Comparison of ENCODE assay signal across 22 cellular contexts in genomic region chr5:64952961-64953360, GRCh38.
"Had no signal": no experiment of that assay in that cellular context is flagged by ENCODE, and none has a peak within 500 bp of the region (broad histone marks: within the 10 kb centered on the region; RNA-seq: fewer than 3 reads in every experiment).

No MANE protein-coding gene starts in this region.

- H2AFZ ChIP-seq: parathyroid adenoma had no signal

- H3K79me2 ChIP-seq: parathyroid adenoma had no signal

- H3K9ac ChIP-seq: parathyroid adenoma had no signal

- H3K27ac ChIP-seq: colonic mucosa, foreskin keratinocyte, parathyroid adenoma, prostate gland, right lobe of liver, spleen, tibial artery, upper lobe of right lung, vagina had no signal

- H3K9me3 Mint-ChIP-seq: naive thymus-derived CD4-positive, alpha-beta T cell; stimulated activated memory B cell treated with anti-CD40 and anti-IgM and Interleukin-4, amounts not matched to agents 10 μg/mL and 1 μg/mL and 100 μg/mL, for 72 hours; stimulated activated naive CD8-positive, alpha-beta T cell treated with anti-CD3 and anti-CD28 coated beads, Interleukin-15, Interleukin-2, amounts not matched to agents 100 ng/mL and 50 ng/mL, for 24 hours had no signal

- DNase-seq: colonic mucosa; dermis blood vessel endothelial cell; endodermal cell; erythroblast; foreskin keratinocyte; head of caudate nucleus; hippocampal formation; left colon; naive thymus-derived CD4-positive, alpha-beta T cell; nephron progenitor cell; right lobe of liver; spleen; stimulated activated CD4-positive, alpha-beta T cell treated with anti-CD3 and anti-CD28 coated beads, Interleukin-15, amount 100 ng/mL, for 24 hours; stimulated activated CD4-positive, alpha-beta T cell treated with anti-CD3 and anti-CD28 coated beads, Interleukin-1b, Interleukin-23, amount 100 ng/mL, for 48 hours; stimulated activated CD4-positive, alpha-beta T cell treated with anti-CD3 and anti-CD28 coated beads, Interleukin-4, amount 100 ng/mL, for 24 hours; tibial artery; upper lobe of right lung had no signal

- H3K36me3 ChIP-seq: colonic mucosa, prostate gland, right lobe of liver, spleen, tibial artery, upper lobe of right lung, vagina had no signal

- ATAC-seq: foreskin keratinocyte; left colon; naive thymus-derived CD4-positive, alpha-beta T cell; right lobe of liver; stimulated activated memory B cell treated with anti-CD40 and anti-IgM and Interleukin-4, amounts not matched to agents 10 μg/mL and 1 μg/mL and 100 μg/mL, for 72 hours; upper lobe of right lung had no signal

- H3K27me3 ChIP-seq: colonic mucosa, foreskin keratinocyte, right lobe of liver, spleen, tibial artery, upper lobe of right lung, vagina had no signal

- H3K27me3 Mint-ChIP-seq: stimulated activated memory B cell treated with anti-CD40 and anti-IgM and Interleukin-4, amounts not matched to agents 10 μg/mL and 1 μg/mL and 100 μg/mL, for 72 hours; stimulated activated naive CD8-positive, alpha-beta T cell treated with anti-CD3 and anti-CD28 coated beads, Interleukin-15, Interleukin-2, amounts not matched to agents 100 ng/mL and 50 ng/mL, for 24 hours had no signal

- H3K27ac Mint-ChIP-seq: endodermal cell; naive thymus-derived CD4-positive, alpha-beta T cell; nephron progenitor cell; stimulated activated memory B cell treated with anti-CD40 and anti-IgM and Interleukin-4, amounts not matched to agents 10 μg/mL and 1 μg/mL and 100 μg/mL, for 72 hours; stimulated activated naive CD8-positive, alpha-beta T cell treated with anti-CD3 and anti-CD28 coated beads, Interleukin-15, Interleukin-2, amounts not matched to agents 100 ng/mL and 50 ng/mL, for 24 hours had no signal

- H3K4me3 Mint-ChIP-seq: endodermal cell; naive thymus-derived CD4-positive, alpha-beta T cell; nephron progenitor cell; stimulated activated memory B cell treated with anti-CD40 and anti-IgM and Interleukin-4, amounts not matched to agents 10 μg/mL and 1 μg/mL and 100 μg/mL, for 72 hours; stimulated activated naive CD8-positive, alpha-beta T cell treated with anti-CD3 and anti-CD28 coated beads, Interleukin-15, Interleukin-2, amounts not matched to agents 100 ng/mL and 50 ng/mL, for 24 hours had no signal

- H3K4me3 ChIP-seq: colonic mucosa, prostate gland, right lobe of liver, spleen, tibial artery, upper lobe of right lung, vagina had no signal

- H3K9me3 ChIP-seq: colonic mucosa, prostate gland, right lobe of liver, tibial artery, upper lobe of right lung, vagina had no signal

- H3K4me1 ChIP-seq: colonic mucosa, foreskin keratinocyte, parathyroid adenoma, prostate gland, right lobe of liver, spleen, upper lobe of right lung, vagina had no signal

- H3K4me1 Mint-ChIP-seq: naive thymus-derived CD4-positive, alpha-beta T cell; stimulated activated memory B cell treated with anti-CD40 and anti-IgM and Interleukin-4, amounts not matched to agents 10 μg/mL and 1 μg/mL and 100 μg/mL, for 72 hours had no signal
